ENCODE assay signal across 21 cellular contexts in genomic region chr9:28688172-28688571, GRCh38.
A peak's percentile ranks its signal among the peaks of the same experiment; 100 is the strongest.
DNase-seq lines count a peak whose midpoint lies in the region; TF ChIP-seq lines count a peak whose summit lies in the region.
"Had no signal": no experiment of that assay in that cellular context is flagged by ENCODE, and none has a peak within 500 bp of the region (broad histone marks: within the 10 kb centered on the region; RNA-seq: fewer than 3 reads in every experiment).

No MANE protein-coding gene starts in this region.

- peak overlapping the region; percentile 10 for H3K4me2 ChIP-seq in hepatocyte

- no peaks in the 10 kb centered on the region for H3K79me2 ChIP-seq in hepatocyte

- H3K9me3 ChIP-seq in NT2/D1 (ENCODE audit: insufficient read depth, low read length) = peaks cover 17% of the 10 kb centered on the region
- H3K9me3 ChIP-seq in hepatocyte (ENCODE audit: low read depth) = no peaks in the 10 kb centered on the region
- H3K9me3 ChIP-seq: lower lobe of right lung, prostate gland, suprapubic skin, uterus had no signal

- peaks cover 47% of the 10 kb centered on the region for H3K27me3 ChIP-seq in NT2/D1 (ENCODE audit: insufficient read depth, insufficient read length)
- H3K27me3 ChIP-seq in hepatocyte = no peaks in the 10 kb centered on the region
- H3K27me3 ChIP-seq: suprapubic skin, uterus had no signal

- peak; percentile 3 for DNase-seq in H4 (ENCODE audit: low spot score)
- peak; percentile 58 for DNase-seq in NT2/D1 (ENCODE audit: low read depth, low spot score)
- no peak for DNase-seq in hepatocyte (ENCODE audit: low spot score)
- DNase-seq in renal cortical epithelial cell (ENCODE audit: low read depth) = peak; percentile 90
- DNase-seq in germinal center (ENCODE audit: low spot score) = no peak
- DNase-seq in SHP77 (lab: John Stamatoyannopoulos, UW) = no peak
- DNase-seq in NCI-H1092 (lab: John Stamatoyannopoulos, UW) = no peak
- DNase-seq: activated CD8-positive, alpha-beta T cell treated with anti-CD3 and anti-CD28 coated beads for 36 hours; CD4-positive, alpha-beta T cell; DMS153; GDM1; head of caudate nucleus; HFFc6; lower lobe of right lung; NCI-H1105; NCI-H2171; SW 1271; uterus had no signal

- no peak overlapping the region for H3K27ac ChIP-seq in hepatocyte
- H3K27ac ChIP-seq: coronary artery, lower lobe of right lung, prostate gland, suprapubic skin, uterus had no signal

- WGBS in hepatocyte (ENCODE audit: low lambda C conversion rate, missing lambda C conversion rate) = 8% methylated on average over 1 of the region's 1 CpG

- no peak for TF ChIP-seq CTCF in hepatocyte (IDR thresholded peaks at IDR 0.05; ENCODE audit: poor library complexity)

- H3K4me1 ChIP-seq in NT2/D1 (ENCODE audit: insufficient read depth, insufficient read length) = no peaks in the 10 kb centered on the region
- peaks cover 7% of the 10 kb centered on the region for H3K4me1 ChIP-seq in hepatocyte (ENCODE audit: insufficient read depth)
- H3K4me1 ChIP-seq: lower lobe of right lung, prostate gland, suprapubic skin, uterus had no signal

- H3K36me3 ChIP-seq in NT2/D1 (ENCODE audit: insufficient read depth, insufficient read length, low read length) = no peaks in the 10 kb centered on the region
- H3K36me3 ChIP-seq in hepatocyte (replicated peaks; ENCODE audit: insufficient read depth, low read depth) = no peaks in the 10 kb centered on the region
- H3K36me3 ChIP-seq: lower lobe of right lung, prostate gland, suprapubic skin, uterus had no signal

- H2AFZ ChIP-seq in hepatocyte = no peak overlapping the region

- no peaks in the 10 kb centered on the region for H4K20me1 ChIP-seq in hepatocyte (ENCODE audit: insufficient read depth, poor library complexity, severe bottlenecking)

- H3K4me3 ChIP-seq in NT2/D1 (ENCODE audit: insufficient read length, low read depth) = no peak overlapping the region
- no peak overlapping the region for H3K4me3 ChIP-seq in hepatocyte
- H3K4me3 ChIP-seq: coronary artery, lower lobe of right lung, prostate gland, suprapubic skin, uterus had no signal

- no peaks in the 10 kb centered on the region for H3K9me2 ChIP-seq in hepatocyte (replicated peaks; ENCODE audit: insufficient read depth)

- H3K9ac ChIP-seq in NT2/D1 (ENCODE audit: insufficient read length, low read depth) = no peak overlapping the region

Comparison
In these comparisons a context has a peak if more than half of its experiments do, and no peak if none do; other contexts are left out.
1. DNase-seq: peak in H4 (single experiment), NT2/D1 (single experiment) and renal cortical epithelial cell (single experiment); none in hepatocyte (single experiment), germinal center (single experiment), SHP77 (0 of 2) and NCI-H1092 (single experiment).